Comparison of ENCODE assay signal across 11 cellular contexts in the genomic region with DNA sequence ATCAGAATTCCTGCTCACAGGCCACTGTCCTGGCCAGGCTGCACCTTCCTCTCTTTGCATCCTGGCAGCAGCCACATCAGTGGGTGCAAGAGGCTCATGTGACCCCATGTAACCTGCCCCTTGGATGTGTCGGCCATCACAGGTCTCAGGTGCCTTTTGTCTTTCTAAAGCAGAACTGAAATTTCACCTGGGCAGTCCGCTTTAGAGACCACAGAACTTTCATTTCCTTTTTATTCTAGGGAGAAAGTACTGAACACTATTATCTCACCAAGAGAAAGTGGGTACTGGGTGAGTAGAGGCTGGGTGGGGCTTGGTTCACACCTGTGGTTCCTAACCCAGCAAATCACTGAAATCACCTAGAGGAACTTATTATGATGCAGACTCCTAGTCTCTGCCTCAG. TPM values are rescaled to one million over a fixed set of nuclear protein-coding genes. Genes with fewer than 3 reads are reported as not detected.
DNase-seq lines count a peak whose midpoint lies in the region; ATAC-seq and TF ChIP-seq lines count a peak whose summit lies in the region.
"Had no signal": no experiment of that assay in that cellular context is flagged by ENCODE, and none has a peak within 500 bp of the region (broad histone marks: within the 10 kb centered on the region; RNA-seq: fewer than 3 reads in every experiment).

No MANE protein-coding gene starts in this region.

- H3K4me3 ChIP-seq in BE2C (ENCODE audit: low read depth, low read length), result no peak overlapping the region
- H3K4me3 ChIP-seq: GM23248, hepatocyte, SJSA1 had no signal

- peak; percentile 73 for DNase-seq in GM10248 (ENCODE audit: extremely low spot score)
- DNase-seq in MV-4-11 (lab: John Stamatoyannopoulos, UW), result peak; percentile 5
- no peak for DNase-seq in BE2C
- no peak for DNase-seq in anterior cingulate cortex (lab: John Stamatoyannopoulos, UW)
- no peak for DNase-seq in NCI-H2107 (lab: John Stamatoyannopoulos, UW)
- no peak for DNase-seq in stimulated activated CD4-positive, alpha-beta T cell treated with anti-CD3 and anti-CD28 coated beads, Interleukin-4, amount 100 ng/mL, for 4 hours
- DNase-seq: GM23248 had no signal

- H3K4me1 ChIP-seq in BE2C, result no peaks in the 10 kb centered on the region
- H3K4me1 ChIP-seq: SJSA1 had no signal

- CTCF ChIA-PET in GM10248 (lab: Yijun Ruan, JAX), result no interaction called here

- no peaks in the 10 kb centered on the region for H3K27me3 ChIP-seq in BE2C
- H3K27me3 ChIP-seq: hepatocyte, SJSA1 had no signal

- no peaks in the 10 kb centered on the region for H3K9me3 ChIP-seq in BE2C
- H3K9me3 ChIP-seq: SJSA1 had no signal

- POLR2A ChIA-PET in GM10248 (lab: Yijun Ruan, JAX), result no interaction called here

- H3K36me3 ChIP-seq in BE2C, result no peaks in the 10 kb centered on the region
- H3K36me3 ChIP-seq: SJSA1 had no signal

- no peak for TF ChIP-seq CTCF in GM10248 (IDR thresholded peaks at IDR 0.05; ENCODE audit: control extremely low read depth, extremely low read depth, low read depth, missing control alignments)
- TF ChIP-seq CTCF in BE2C (IDR thresholded peaks at IDR 0.05; ENCODE audit: low read depth, low read length), result no peak

- ATAC-seq in GM19328 (IDR thresholded peaks at IDR 0.05; ENCODE audit: unreplicated experiment) (peak; percentile 97), HG02884 (IDR thresholded peaks at IDR 0.05; ENCODE audit: unreplicated experiment) (peak; percentile 95)

RNA-seq across cellular contexts. Expression of gene NUP160, which starts 51.7 kb away (rescaled TPM):
- 36.7 TPM for polyA plus RNA-seq in BE2C (2012; ENCODE audit: insufficient read depth, insufficient read length, low read depth)

Comparison
In these comparisons a context has a peak if more than half of its experiments do, and no peak if none do; other contexts are left out.
1. DNase-seq: peak in GM10248 (single experiment) and MV-4-11 (single experiment); none in BE2C (single experiment), anterior cingulate cortex (0 of 58), NCI-H2107 (single experiment) and stimulated activated CD4-positive, alpha-beta T cell treated with anti-CD3 and anti-CD28 coated beads, Interleukin-4, amount 100 ng/mL, for 4 hours (0 of 2).